ENCODE assay signal across 15 cellular contexts in genomic region chr12:123111498-123112165, GRCh38. TPM values are rescaled to one million over a fixed set of nuclear protein-coding genes. Genes with fewer than 3 reads are reported as not detected.
DNase-seq lines count a peak whose midpoint lies in the region; ATAC-seq, FAIRE-seq and TF ChIP-seq lines count a peak whose summit lies in the region.
"Had no signal": no experiment of that assay in that cellular context is flagged by ENCODE, and none has a peak within 500 bp of the region (broad histone marks: within the 10 kb centered on the region; RNA-seq: fewer than 3 reads in every experiment).

No MANE protein-coding gene starts in this region.

- no peak overlapping the region for H3K4me3 Mint-ChIP-seq in activated naive CD8-positive, alpha-beta T cell treated with anti-CD3 and anti-CD28 coated beads, Interleukin-2, amount 10 ng/mL, durations not matched to agents 7 days and 5 days
- H3K4me3 Mint-ChIP-seq in stimulated activated naive B cell treated with anti-CD40 and anti-IgM and Interleukin-4, amounts not matched to agents 10 μg/mL and 1 μg/mL and 100 μg/mL, for 72 hours = no peak overlapping the region
- H3K4me3 Mint-ChIP-seq: activated CD4-positive, alpha-beta T cell treated with anti-CD3 and anti-CD28 coated beads for 36 hours; dendritic cell treated with granulocyte-macrophage colony-stimulating factor and Interleukin-4, amounts not matched to agents 40 ng/mL and 50 ng/mL, for 4 days; GM23338 had no signal

- H3K4me3 ChIP-seq in effector memory CD4-positive, alpha-beta T cell (ENCODE audit: insufficient read depth, low read depth, low read length, poor library complexity, severe bottlenecking) = no peak overlapping the region
- H3K4me3 ChIP-seq in tibial nerve = no peak overlapping the region
- H3K4me3 ChIP-seq: gastroesophageal sphincter, GM23338, left lung had no signal

- POLR2A ChIA-PET in activated naive CD8-positive, alpha-beta T cell treated with anti-CD3 and anti-CD28 coated beads, Interleukin-2, amount 10 ng/mL, durations not matched to agents 7 days and 5 days (lab: Charles Lee) = interaction anchor here (0.5 to 0.6 kb wide), 2 partner anchors 88 to 491 kb away, joined by 3 to 4 read pairs; no protein-coding TSS in a partner anchor

- H3K9me3 Mint-ChIP-seq in activated naive CD8-positive, alpha-beta T cell treated with anti-CD3 and anti-CD28 coated beads, Interleukin-2, amount 10 ng/mL, durations not matched to agents 7 days and 5 days = no peaks in the 10 kb centered on the region
- no peaks in the 10 kb centered on the region for H3K9me3 Mint-ChIP-seq in stimulated activated naive B cell treated with anti-CD40 and anti-IgM and Interleukin-4, amounts not matched to agents 10 μg/mL and 1 μg/mL and 100 μg/mL, for 72 hours
- H3K9me3 Mint-ChIP-seq: dendritic cell treated with granulocyte-macrophage colony-stimulating factor and Interleukin-4, amounts not matched to agents 40 ng/mL and 50 ng/mL, for 4 days; GM23338 had no signal

- ATAC-seq in activated naive CD8-positive, alpha-beta T cell treated with anti-CD3 and anti-CD28 coated beads, Interleukin-2, amount 10 ng/mL, durations not matched to agents 7 days and 5 days (ENCODE audit: low read depth) = no peak
- no peak for ATAC-seq in stimulated activated naive B cell treated with anti-CD40 and anti-IgM and Interleukin-4, amounts not matched to agents 10 μg/mL and 1 μg/mL and 100 μg/mL, for 72 hours (replicated peaks)
- ATAC-seq: activated CD4-positive, alpha-beta T cell treated with anti-CD3 and anti-CD28 coated beads for 36 hours; gastroesophageal sphincter; left lung had no signal

- H3K27me3 Mint-ChIP-seq in activated naive CD8-positive, alpha-beta T cell treated with anti-CD3 and anti-CD28 coated beads, Interleukin-2, amount 10 ng/mL, durations not matched to agents 7 days and 5 days = no peaks in the 10 kb centered on the region
- no peaks in the 10 kb centered on the region for H3K27me3 Mint-ChIP-seq in stimulated activated naive B cell treated with anti-CD40 and anti-IgM and Interleukin-4, amounts not matched to agents 10 μg/mL and 1 μg/mL and 100 μg/mL, for 72 hours
- H3K27me3 Mint-ChIP-seq: activated CD4-positive, alpha-beta T cell treated with anti-CD3 and anti-CD28 coated beads for 36 hours; dendritic cell treated with granulocyte-macrophage colony-stimulating factor and Interleukin-4, amounts not matched to agents 40 ng/mL and 50 ng/mL, for 4 days had no signal

- peaks cover 10% of the 10 kb centered on the region for H3K36me3 Mint-ChIP-seq in activated naive CD8-positive, alpha-beta T cell treated with anti-CD3 and anti-CD28 coated beads, Interleukin-2, amount 10 ng/mL, durations not matched to agents 7 days and 5 days
- H3K36me3 Mint-ChIP-seq in stimulated activated naive B cell treated with anti-CD40 and anti-IgM and Interleukin-4, amounts not matched to agents 10 μg/mL and 1 μg/mL and 100 μg/mL, for 72 hours = peaks cover 8 to 12% of the 10 kb centered on the region in 2 donors

- WGBS in tibial nerve, 2 donors = 71 to 80% methylated on average over 19 of the region's 19 CpGs

- peaks cover 37% of the 10 kb centered on the region for H3K4me1 Mint-ChIP-seq in activated naive CD8-positive, alpha-beta T cell treated with anti-CD3 and anti-CD28 coated beads, Interleukin-2, amount 10 ng/mL, durations not matched to agents 7 days and 5 days
- peaks cover 52 to 85% of the 10 kb centered on the region in 2 donors for H3K4me1 Mint-ChIP-seq in stimulated activated naive B cell treated with anti-CD40 and anti-IgM and Interleukin-4, amounts not matched to agents 10 μg/mL and 1 μg/mL and 100 μg/mL, for 72 hours

- H3K4me1 ChIP-seq in effector memory CD4-positive, alpha-beta T cell (ENCODE audit: control insufficient read depth, insufficient read depth, low read length, poor library complexity, severe bottlenecking) = peaks cover 12% of the 10 kb centered on the region
- peaks cover 0 to 87% (median 39%) of the 10 kb centered on the region in 4 donors for H3K4me1 ChIP-seq in tibial nerve

- no peak for FAIRE-seq in GM19239 (lab: Jason Lieb, UNC)

- no peaks in the 10 kb centered on the region for H3K9me3 ChIP-seq in KOPT-K1 (ENCODE audit: insufficient read depth, low read length, poor library complexity, severe bottlenecking)
- H3K9me3 ChIP-seq in effector memory CD4-positive, alpha-beta T cell (ENCODE audit: control insufficient read depth, low read length) = no peaks in the 10 kb centered on the region
- no peaks in the 10 kb centered on the region for H3K9me3 ChIP-seq in tibial nerve
- H3K9me3 ChIP-seq: gastroesophageal sphincter, left lung had no signal

- DNase-seq in activated naive CD8-positive, alpha-beta T cell treated with anti-CD3 and anti-CD28 coated beads, Interleukin-2, amount 10 ng/mL, durations not matched to agents 7 days and 5 days = no peak
- DNase-seq in glomerular visceral epithelial cell (ENCODE audit: extremely low spot score) (peak; percentile 32), GM19239 (ENCODE audit: insufficient read length, low spot score) (no peak), tibial nerve (ENCODE audit: low spot score in 2 of 2) (no peak)
- DNase-seq in stimulated activated naive B cell treated with anti-CD40 and anti-IgM and Interleukin-4, amounts not matched to agents 10 μg/mL and 1 μg/mL and 100 μg/mL, for 72 hours = no peak
- DNase-seq in effector memory CD4-positive, alpha-beta T cell = no peak
- DNase-seq: activated CD4-positive, alpha-beta T cell treated with anti-CD3 and anti-CD28 coated beads for 36 hours; left lung; NCI-H1694; NCI-H748 treated with DMSO at 0.1 percent for 48 hours; stimulated activated CD4-positive, alpha-beta T cell treated with anti-CD3 and anti-CD28 coated beads, Interleukin-15, amount 100 ng/mL, for 24 hours had no signal

- no peaks in the 10 kb centered on the region for H3K27me3 ChIP-seq in effector memory CD4-positive, alpha-beta T cell (replicated peaks; ENCODE audit: control insufficient read depth, insufficient read depth, low read length, poor library complexity, severe bottlenecking)
- H3K27me3 ChIP-seq in tibial nerve = no peaks in the 10 kb centered on the region
- H3K27me3 ChIP-seq: gastroesophageal sphincter, left lung had no signal

- TF ChIP-seq EP300 in tibial nerve (IDR thresholded peaks at IDR 0.05) = no peak

- TF ChIP-seq CTCF in tibial nerve (IDR thresholded peaks at IDR 0.05) = no peak

- H3K36me3 ChIP-seq in KOPT-K1 (ENCODE audit: insufficient read depth, low read length) = peaks cover 36% of the 10 kb centered on the region
- H3K36me3 ChIP-seq in effector memory CD4-positive, alpha-beta T cell (ENCODE audit: control insufficient read depth, insufficient read depth, low read length) = no peaks in the 10 kb centered on the region
- H3K36me3 ChIP-seq in tibial nerve = peaks cover 0 to 6% (median 0%) of the 10 kb centered on the region in 3 donors
- H3K36me3 ChIP-seq: left lung had no signal

- H3K27ac ChIP-seq in KOPT-K1 (ENCODE audit: low read depth, low read length, poor library complexity, severe bottlenecking) = peak overlapping the region; percentile 2
- no peak overlapping the region for H3K27ac ChIP-seq in effector memory CD4-positive, alpha-beta T cell (ENCODE audit: insufficient read depth, low read length, poor library complexity, severe bottlenecking)
- peak overlapping the region in 2 of 4 donors; percentile 8 to 75 for H3K27ac ChIP-seq in tibial nerve
- H3K27ac ChIP-seq: left lung had no signal

- TF ChIP-seq POLR2A in tibial nerve (IDR thresholded peaks at IDR 0.05) = no peak

- H3K27ac Mint-ChIP-seq in activated naive CD8-positive, alpha-beta T cell treated with anti-CD3 and anti-CD28 coated beads, Interleukin-2, amount 10 ng/mL, durations not matched to agents 7 days and 5 days = peak overlapping the region; percentile 23
- peak overlapping the region; percentile 10 for H3K27ac Mint-ChIP-seq in stimulated activated naive B cell treated with anti-CD40 and anti-IgM and Interleukin-4, amounts not matched to agents 10 μg/mL and 1 μg/mL and 100 μg/mL, for 72 hours
- H3K27ac Mint-ChIP-seq: dendritic cell treated with granulocyte-macrophage colony-stimulating factor and Interleukin-4, amounts not matched to agents 40 ng/mL and 50 ng/mL, for 4 days; GM23338 had no signal

RNA-seq across cellular contexts. Expression of gene PITPNM2, which starts 39.3 kb away (rescaled TPM):
- total RNA-seq in activated naive CD8-positive, alpha-beta T cell treated with anti-CD3 and anti-CD28 coated beads, Interleukin-2, amount 10 ng/mL, durations not matched to agents 7 days and 5 days = 10 to 100 TPM; 15.2 to 18.1 TPM
- 1 to 10 TPM; 6.1 to 9.8 (median 9.0) TPM for total RNA-seq in tibial nerve
